In the genomic region with DNA sequence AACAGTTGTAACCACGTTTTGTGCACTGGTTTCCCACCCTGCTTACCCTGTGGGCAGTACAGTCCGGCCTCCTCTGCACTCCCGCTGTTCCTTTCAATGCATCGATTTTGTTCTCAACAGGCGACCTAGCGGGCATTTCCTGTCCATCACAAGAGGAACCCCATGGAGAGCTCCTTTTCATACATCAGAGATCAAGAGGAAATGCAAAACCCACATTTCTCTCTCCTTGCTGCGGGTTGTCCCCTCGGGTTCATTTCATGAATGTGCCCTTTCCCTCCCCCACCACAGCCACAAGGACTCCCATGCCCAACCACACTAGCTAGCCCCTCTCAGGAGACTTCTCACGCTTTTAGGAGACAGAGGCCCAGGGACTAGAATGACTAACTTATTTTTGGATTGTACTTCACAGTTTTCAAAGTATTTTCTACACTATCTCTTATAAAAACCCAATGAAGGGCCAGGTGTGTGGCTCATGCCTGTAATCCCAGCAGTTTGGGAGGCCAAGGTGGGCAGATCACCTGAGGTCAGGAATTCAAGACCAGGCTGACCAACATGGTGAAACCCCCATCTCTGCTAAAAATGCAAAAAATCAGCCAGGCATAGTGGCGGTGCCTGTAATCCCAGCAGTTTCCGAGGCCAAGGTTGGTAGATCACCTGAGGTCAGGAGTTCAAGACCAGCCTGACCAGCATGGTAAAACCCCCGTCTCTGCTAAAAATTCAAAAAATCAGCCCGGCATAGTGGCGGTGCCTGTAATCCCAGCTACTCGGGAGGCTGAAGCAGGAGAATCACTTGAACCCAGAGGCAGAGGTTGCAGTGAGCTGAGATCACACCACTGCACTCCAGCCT, we compare ENCODE assay signal across 1 cellular context.
A peak's percentile ranks its signal among the peaks of the same experiment; 100 is the strongest.
TF ChIP-seq lines count a peak whose summit lies in the region.

No MANE protein-coding gene starts in this region.

TF ChIP-seq in H1, 55 proteins besides CTCF, POLR2A, EP300 and RAD21 (continued from another document):
- TF ChIP-seq, protein P1, sequence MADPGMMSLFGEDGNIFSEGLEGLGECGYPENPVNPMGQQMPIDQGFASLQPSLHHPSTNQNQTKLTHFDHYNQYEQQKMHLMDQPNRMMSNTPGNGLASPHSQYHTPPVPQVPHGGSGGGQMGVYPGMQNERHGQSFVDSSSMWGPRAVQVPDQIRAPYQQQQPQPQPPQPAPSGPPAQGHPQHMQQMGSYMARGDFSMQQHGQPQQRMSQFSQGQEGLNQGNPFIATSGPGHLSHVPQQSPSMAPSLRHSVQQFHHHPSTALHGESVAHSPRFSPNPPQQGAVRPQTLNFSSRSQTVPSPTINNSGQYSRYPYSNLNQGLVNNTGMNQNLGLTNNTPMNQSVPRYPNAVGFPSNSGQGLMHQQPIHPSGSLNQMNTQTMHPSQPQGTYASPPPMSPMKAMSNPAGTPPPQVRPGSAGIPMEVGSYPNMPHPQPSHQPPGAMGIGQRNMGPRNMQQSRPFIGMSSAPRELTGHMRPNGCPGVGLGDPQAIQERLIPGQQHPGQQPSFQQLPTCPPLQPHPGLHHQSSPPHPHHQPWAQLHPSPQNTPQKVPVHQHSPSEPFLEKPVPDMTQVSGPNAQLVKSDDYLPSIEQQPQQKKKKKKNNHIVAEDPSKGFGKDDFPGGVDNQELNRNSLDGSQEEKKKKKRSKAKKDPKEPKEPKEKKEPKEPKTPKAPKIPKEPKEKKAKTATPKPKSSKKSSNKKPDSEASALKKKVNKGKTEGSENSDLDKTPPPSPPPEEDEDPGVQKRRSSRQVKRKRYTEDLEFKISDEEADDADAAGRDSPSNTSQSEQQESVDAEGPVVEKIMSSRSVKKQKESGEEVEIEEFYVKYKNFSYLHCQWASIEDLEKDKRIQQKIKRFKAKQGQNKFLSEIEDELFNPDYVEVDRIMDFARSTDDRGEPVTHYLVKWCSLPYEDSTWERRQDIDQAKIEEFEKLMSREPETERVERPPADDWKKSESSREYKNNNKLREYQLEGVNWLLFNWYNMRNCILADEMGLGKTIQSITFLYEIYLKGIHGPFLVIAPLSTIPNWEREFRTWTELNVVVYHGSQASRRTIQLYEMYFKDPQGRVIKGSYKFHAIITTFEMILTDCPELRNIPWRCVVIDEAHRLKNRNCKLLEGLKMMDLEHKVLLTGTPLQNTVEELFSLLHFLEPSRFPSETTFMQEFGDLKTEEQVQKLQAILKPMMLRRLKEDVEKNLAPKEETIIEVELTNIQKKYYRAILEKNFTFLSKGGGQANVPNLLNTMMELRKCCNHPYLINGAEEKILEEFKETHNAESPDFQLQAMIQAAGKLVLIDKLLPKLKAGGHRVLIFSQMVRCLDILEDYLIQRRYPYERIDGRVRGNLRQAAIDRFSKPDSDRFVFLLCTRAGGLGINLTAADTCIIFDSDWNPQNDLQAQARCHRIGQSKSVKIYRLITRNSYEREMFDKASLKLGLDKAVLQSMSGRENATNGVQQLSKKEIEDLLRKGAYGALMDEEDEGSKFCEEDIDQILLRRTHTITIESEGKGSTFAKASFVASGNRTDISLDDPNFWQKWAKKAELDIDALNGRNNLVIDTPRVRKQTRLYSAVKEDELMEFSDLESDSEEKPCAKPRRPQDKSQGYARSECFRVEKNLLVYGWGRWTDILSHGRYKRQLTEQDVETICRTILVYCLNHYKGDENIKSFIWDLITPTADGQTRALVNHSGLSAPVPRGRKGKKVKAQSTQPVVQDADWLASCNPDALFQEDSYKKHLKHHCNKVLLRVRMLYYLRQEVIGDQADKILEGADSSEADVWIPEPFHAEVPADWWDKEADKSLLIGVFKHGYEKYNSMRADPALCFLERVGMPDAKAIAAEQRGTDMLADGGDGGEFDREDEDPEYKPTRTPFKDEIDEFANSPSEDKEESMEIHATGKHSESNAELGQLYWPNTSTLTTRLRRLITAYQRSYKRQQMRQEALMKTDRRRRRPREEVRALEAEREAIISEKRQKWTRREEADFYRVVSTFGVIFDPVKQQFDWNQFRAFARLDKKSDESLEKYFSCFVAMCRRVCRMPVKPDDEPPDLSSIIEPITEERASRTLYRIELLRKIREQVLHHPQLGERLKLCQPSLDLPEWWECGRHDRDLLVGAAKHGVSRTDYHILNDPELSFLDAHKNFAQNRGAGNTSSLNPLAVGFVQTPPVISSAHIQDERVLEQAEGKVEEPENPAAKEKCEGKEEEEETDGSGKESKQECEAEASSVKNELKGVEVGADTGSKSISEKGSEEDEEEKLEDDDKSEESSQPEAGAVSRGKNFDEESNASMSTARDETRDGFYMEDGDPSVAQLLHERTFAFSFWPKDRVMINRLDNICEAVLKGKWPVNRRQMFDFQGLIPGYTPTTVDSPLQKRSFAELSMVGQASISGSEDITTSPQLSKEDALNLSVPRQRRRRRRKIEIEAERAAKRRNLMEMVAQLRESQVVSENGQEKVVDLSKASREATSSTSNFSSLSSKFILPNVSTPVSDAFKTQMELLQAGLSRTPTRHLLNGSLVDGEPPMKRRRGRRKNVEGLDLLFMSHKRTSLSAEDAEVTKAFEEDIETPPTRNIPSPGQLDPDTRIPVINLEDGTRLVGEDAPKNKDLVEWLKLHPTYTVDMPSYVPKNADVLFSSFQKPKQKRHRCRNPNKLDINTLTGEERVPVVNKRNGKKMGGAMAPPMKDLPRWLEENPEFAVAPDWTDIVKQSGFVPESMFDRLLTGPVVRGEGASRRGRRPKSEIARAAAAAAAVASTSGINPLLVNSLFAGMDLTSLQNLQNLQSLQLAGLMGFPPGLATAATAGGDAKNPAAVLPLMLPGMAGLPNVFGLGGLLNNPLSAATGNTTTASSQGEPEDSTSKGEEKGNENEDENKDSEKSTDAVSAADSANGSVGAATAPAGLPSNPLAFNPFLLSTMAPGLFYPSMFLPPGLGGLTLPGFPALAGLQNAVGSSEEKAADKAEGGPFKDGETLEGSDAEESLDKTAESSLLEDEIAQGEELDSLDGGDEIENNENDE (IDR thresholded peaks at IDR 0.05; ENCODE audit: insufficient replicate concordance, low read length): peak; percentile 69
- TF ChIP-seq HDAC6 (IDR thresholded peaks at IDR 0.05; ENCODE audit: low read depth, low read length): no peak
